Comparison of ENCODE assay signal across 17 cellular contexts in genomic region chr16:66134875-66135274, GRCh38.
DNase-seq lines count a peak whose midpoint lies in the region; ATAC-seq, FAIRE-seq and TF ChIP-seq lines count a peak whose summit lies in the region.
"Had no signal": no experiment of that assay in that cellular context is flagged by ENCODE, and none has a peak within 500 bp of the region (broad histone marks: within the 10 kb centered on the region; RNA-seq: fewer than 3 reads in every experiment).

No MANE protein-coding gene starts in this region.

- H3K36me3 Mint-ChIP-seq in activated CD8-positive, alpha-beta T cell treated with anti-CD3 and anti-CD28 coated beads for 36 hours (ENCODE audit: low read depth): no peaks in the 10 kb centered on the region
- H3K36me3 Mint-ChIP-seq: CD4-positive, CD25-positive, alpha-beta regulatory T cell had no signal

- peak overlapping the region; percentile 91 for H2AK5ac ChIP-seq in mesenchymal stem cell (ENCODE audit: low read length, severe bottlenecking)

- peak overlapping the region; percentile 51 to 81 for H2BK12ac ChIP-seq in mesenchymal stem cell (ENCODE audit: low read length in 2 of 2)

- no peak overlapping the region for H3K27ac Mint-ChIP-seq in activated CD8-positive, alpha-beta T cell treated with anti-CD3 and anti-CD28 coated beads for 36 hours
- H3K27ac Mint-ChIP-seq: CD4-positive, CD25-positive, alpha-beta regulatory T cell had no signal

- H4K8ac ChIP-seq in mesenchymal stem cell (ENCODE audit: low read length): peak overlapping the region; percentile 8

- CTCF ChIA-PET in activated CD8-positive, alpha-beta T cell treated with anti-CD3 and anti-CD28 coated beads for 36 hours (lab: Charles Lee): no interaction called here

- no peak overlapping the region for H3K4me3 ChIP-seq in mesenchymal stem cell (ENCODE audit: insufficient read depth in 1 of 2, low read depth in 1 of 2, low read length in 2 of 2)
- H3K4me3 ChIP-seq in thoracic aorta: no peak overlapping the region
- H3K4me3 ChIP-seq: HAP-1, K562 had no signal

- DNase-seq in ELF-1 (ENCODE audit: low read depth, low spot score) (peak; percentile 14), Right ventricle myocardium superior (no peak), mesenchymal stem cell (no peak), thoracic aorta (ENCODE audit: low spot score) (no peak), iPS-NIHi7 (ENCODE audit: extremely low spot score) (no peak), GM12891 (ENCODE audit: insufficient read length, low spot score) (no peak), NCI-H1417 (lab: John Stamatoyannopoulos, UW) (no peak)
- DNase-seq in activated CD8-positive, alpha-beta T cell treated with anti-CD3 and anti-CD28 coated beads for 36 hours: no peak
- DNase-seq: CD4-positive, CD25-positive, alpha-beta regulatory T cell; DMS53; NCI-H146; NCI-H2081; NCI-H510A; NCI-H82; PC-3 had no signal

- POLR2A ChIA-PET in activated CD8-positive, alpha-beta T cell treated with anti-CD3 and anti-CD28 coated beads for 36 hours (lab: Charles Lee): no interaction called here

- peaks cover 1% of the 10 kb centered on the region for H3K27me3 Mint-ChIP-seq in activated CD8-positive, alpha-beta T cell treated with anti-CD3 and anti-CD28 coated beads for 36 hours

- no peaks in the 10 kb centered on the region for H3K4me1 Mint-ChIP-seq in activated CD8-positive, alpha-beta T cell treated with anti-CD3 and anti-CD28 coated beads for 36 hours (ENCODE audit: low read depth)
- H3K4me1 Mint-ChIP-seq: CD4-positive, CD25-positive, alpha-beta regulatory T cell had no signal

- peak overlapping the region; percentile 49 to 52 for H3K18ac ChIP-seq in mesenchymal stem cell (ENCODE audit: low read depth in 1 of 2, low read length in 2 of 2)

- H4K91ac ChIP-seq in mesenchymal stem cell (ENCODE audit: low read length): peak overlapping the region; percentile 85

- no peaks in the 10 kb centered on the region for H3K9me3 Mint-ChIP-seq in activated CD8-positive, alpha-beta T cell treated with anti-CD3 and anti-CD28 coated beads for 36 hours
- H3K9me3 Mint-ChIP-seq: CD4-positive, CD25-positive, alpha-beta regulatory T cell had no signal

- H3K27ac ChIP-seq in mesenchymal stem cell (ENCODE audit: low read length, poor library complexity, severe bottlenecking): peak overlapping the region; percentile 6
- H3K27ac ChIP-seq in thoracic aorta: peak overlapping the region; percentile 46 to 54

- no peak for TF ChIP-seq POLR2A in GM12891 (IDR thresholded peaks at IDR 0.05; ENCODE audit: low read depth, low read length)

- H3K36me3 ChIP-seq in mesenchymal stem cell (ENCODE audit: control insufficient read depth in 1 of 2, insufficient read depth in 2 of 2, low read depth in 1 of 2, low read length in 2 of 2): no peaks in the 10 kb centered on the region
- no peaks in the 10 kb centered on the region for H3K36me3 ChIP-seq in thoracic aorta
- H3K36me3 ChIP-seq: HAP-1 had no signal

- H3K4ac ChIP-seq in mesenchymal stem cell (ENCODE audit: low read depth in 1 of 2, low read length in 2 of 2): peak overlapping the region; percentile 1 to 15

- H3K27me3 ChIP-seq in mesenchymal stem cell (ENCODE audit: control insufficient read depth in 1 of 2, insufficient read depth in 1 of 2, low read length in 2 of 2): no peaks in the 10 kb centered on the region
- no peaks in the 10 kb centered on the region for H3K27me3 ChIP-seq in thoracic aorta (replicated peaks; ENCODE audit: insufficient read depth)

- no peak overlapping the region for H3K4me3 Mint-ChIP-seq in activated CD8-positive, alpha-beta T cell treated with anti-CD3 and anti-CD28 coated beads for 36 hours
- H3K4me3 Mint-ChIP-seq: CD4-positive, CD25-positive, alpha-beta regulatory T cell had no signal

- H3K4me2 ChIP-seq in mesenchymal stem cell (ENCODE audit: low read length, poor library complexity, severe bottlenecking): no peak overlapping the region

- no peaks in the 10 kb centered on the region for H3K79me1 ChIP-seq in mesenchymal stem cell (replicated peaks; ENCODE audit: low read length, poor library complexity, severe bottlenecking)

- peak overlapping the region in 1 of 2 experiments; percentile 63 for H3K14ac ChIP-seq in mesenchymal stem cell (ENCODE audit: low read length in 2 of 2)

- WGBS in mesenchymal stem cell: 80% methylated on average over 5 of the region's 5 CpGs

- ATAC-seq in Right ventricle myocardium superior (ENCODE audit: poor library complexity) (peak; percentile 7), thoracic aorta (ENCODE audit: insufficient number of reproducible peaks, low FRiP score, low read depth) (no peak)
- ATAC-seq in activated CD8-positive, alpha-beta T cell treated with anti-CD3 and anti-CD28 coated beads for 36 hours: no peak
- ATAC-seq: K562, PC-3 had no signal

- H3K23ac ChIP-seq in mesenchymal stem cell (ENCODE audit: low read length in 2 of 2): no peak overlapping the region

- H3K4me1 ChIP-seq in mesenchymal stem cell (ENCODE audit: control insufficient read depth, insufficient read depth, low read depth, low read length) (peaks cover 22% of the 10 kb centered on the region), thoracic aorta (ENCODE audit: control insufficient read depth in 1 of 2, low read depth in 2 of 2) (peaks cover 9 to 18% of the 10 kb centered on the region in 2 donors)
- H3K4me1 ChIP-seq: HAP-1 had no signal

- intact Hi-C loops in Right ventricle myocardium superior (cut with DNase I): no loop called here
- intact Hi-C loops in activated CD8-positive, alpha-beta T cell treated with anti-CD3 and anti-CD28 coated beads for 36 hours (cut with micrococcal nuclease): no loop called here

- peak overlapping the region; percentile 21 for H2BK5ac ChIP-seq in mesenchymal stem cell (ENCODE audit: low read depth, low read length, poor library complexity, severe bottlenecking)

- no peak overlapping the region for H2BK120ac ChIP-seq in mesenchymal stem cell (ENCODE audit: low read depth, low read length)

- FAIRE-seq in GM12891 (lab: Jason Lieb, UNC): no peak
- FAIRE-seq: K562 had no signal

- H2BK15ac ChIP-seq in mesenchymal stem cell (ENCODE audit: low read depth, poor library complexity, severe bottlenecking): peak overlapping the region; percentile 89

- H2AFZ ChIP-seq in mesenchymal stem cell (ENCODE audit: low read depth, low read length): no peak overlapping the region

- TF ChIP-seq CTCF in thoracic aorta (IDR thresholded peaks at IDR 0.05): no peak
- TF ChIP-seq CTCF in activated CD8-positive, alpha-beta T cell treated with anti-CD3 and anti-CD28 coated beads for 36 hours (IDR thresholded peaks at IDR 0.05): no peak

- no peak overlapping the region for H3K9ac ChIP-seq in mesenchymal stem cell (ENCODE audit: low read length)

- H3K9me3 ChIP-seq in mesenchymal stem cell (ENCODE audit: control insufficient read depth, low read length) (no peaks in the 10 kb centered on the region), thoracic aorta (no peaks in the 10 kb centered on the region)
- H3K9me3 ChIP-seq: HAP-1 had no signal

TF ChIP-seq in GM12891, 5 proteins besides CTCF, POLR2A, EP300 and RAD21:
- no peak for TF ChIP-seq TAF1 (IDR thresholded peaks at IDR 0.05; ENCODE audit: low read depth, low read length)
- TF ChIP-seq SPI1 (IDR thresholded peaks at IDR 0.05; ENCODE audit: low read depth, low read length): no peak
- TF ChIP-seq POU2F2 (IDR thresholded peaks at IDR 0.05; ENCODE audit: low read depth, low read length): no peak
- no peak for TF ChIP-seq POLR2AphosphoS5 (IDR thresholded peaks at IDR 0.05; ENCODE audit: low read depth, low read length)
- TF ChIP-seq PAX5 (IDR thresholded peaks at IDR 0.05; ENCODE audit: insufficient read depth, low read length, severe bottlenecking): no peak
